In the genomic region with DNA sequence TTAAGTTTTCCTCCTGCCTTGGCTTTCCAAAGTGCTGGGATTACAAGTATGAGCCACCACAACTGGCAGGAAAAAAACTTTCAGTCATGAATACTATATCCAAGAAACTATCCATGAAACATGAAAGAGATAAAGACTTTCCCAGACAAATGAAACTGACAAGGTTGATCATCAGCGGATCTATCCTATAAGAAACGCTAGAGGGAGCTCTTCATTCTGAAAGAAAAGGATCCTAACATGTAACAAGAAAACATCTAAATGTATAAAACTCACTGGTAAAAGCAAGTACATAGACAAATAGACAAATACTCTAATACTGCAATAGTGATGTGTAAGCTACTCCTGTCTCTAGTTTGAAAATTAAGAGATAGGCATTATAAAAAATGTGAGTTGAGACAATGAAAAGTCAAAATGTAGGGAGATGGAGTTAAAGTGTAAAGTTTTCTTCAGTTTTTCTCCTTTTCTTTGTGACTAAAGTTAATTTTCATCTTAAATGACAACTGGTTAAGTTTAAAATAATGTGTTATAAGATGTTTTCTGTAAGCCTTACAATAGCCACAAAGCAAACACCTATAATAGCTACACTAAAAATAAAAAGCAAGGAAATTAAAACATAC, we compare ENCODE assay signal across 8 cellular contexts.
A peak's percentile ranks its signal among the peaks of the same experiment; 100 is the strongest.
DNase-seq lines count a peak whose midpoint lies in the region; ATAC-seq lines count a peak whose summit lies in the region.

No MANE protein-coding gene starts in this region.

- H3K4me3 Mint-ChIP-seq in activated T-cell treated with anti-CD3 and anti-CD28 coated beads, Interleukin-2, amount 50 U/mL, for 4 hours = no peak overlapping the region

- H3K27me3 Mint-ChIP-seq in activated T-cell treated with anti-CD3 and anti-CD28 coated beads, Interleukin-2, amount 50 U/mL, for 4 hours (ENCODE audit: low read depth) = peaks cover 7% of the 10 kb centered on the region

- peak; percentile 13 for DNase-seq in GDM1 (lab: John Stamatoyannopoulos, UW)
- DNase-seq in NAMALWA (ENCODE audit: low spot score) = peak; percentile 50
- DNase-seq in amniotic epithelial cell (ENCODE audit: low read depth) = peak; percentile 46
- DNase-seq in kidney glomerular epithelial cell (lab: John Stamatoyannopoulos, UW) = peak; percentile 31
- no peak for DNase-seq in activated T-cell treated with anti-CD3 and anti-CD28 coated beads, Interleukin-2, amount 50 U/mL, for 4 hours

- H3K4me1 Mint-ChIP-seq in activated T-cell treated with anti-CD3 and anti-CD28 coated beads, Interleukin-2, amount 50 U/mL, for 4 hours (ENCODE audit: low read depth) = peaks cover 15% of the 10 kb centered on the region

- no peaks in the 10 kb centered on the region for H3K9me3 Mint-ChIP-seq in activated T-cell treated with anti-CD3 and anti-CD28 coated beads, Interleukin-2, amount 50 U/mL, for 4 hours

- no peaks in the 10 kb centered on the region for H3K36me3 Mint-ChIP-seq in activated T-cell treated with anti-CD3 and anti-CD28 coated beads, Interleukin-2, amount 50 U/mL, for 4 hours (ENCODE audit: insufficient read depth)

- ATAC-seq in HG03457 (IDR thresholded peaks at IDR 0.05; ENCODE audit: unreplicated experiment) (no peak), HG03139 (IDR thresholded peaks at IDR 0.05; ENCODE audit: unreplicated experiment) (no peak), esophagus mucosa (no peak)
- no peak for ATAC-seq in activated T-cell treated with anti-CD3 and anti-CD28 coated beads, Interleukin-2, amount 50 U/mL, for 4 hours
